In the genomic region with DNA sequence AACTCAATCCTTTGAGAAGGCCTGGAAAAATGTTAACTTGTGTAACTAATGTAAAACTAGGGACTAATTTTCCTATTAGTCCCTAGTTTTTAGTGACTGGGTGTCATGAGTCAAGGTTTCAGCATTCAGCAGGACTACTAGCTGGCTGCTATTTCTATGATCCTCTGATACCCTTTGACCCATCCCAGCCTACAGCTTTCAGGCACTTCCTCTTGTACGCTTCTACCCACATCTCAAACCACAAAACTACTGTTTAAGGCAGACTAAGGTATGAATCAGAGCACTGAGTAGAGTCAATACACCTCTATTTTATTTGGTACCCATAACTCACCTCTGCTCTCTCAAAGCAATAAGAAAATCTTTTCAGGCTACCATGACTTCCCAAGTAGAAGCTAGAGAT, we compare ENCODE assay signal across 17 cellular contexts.
DNase-seq lines count a peak whose midpoint lies in the region; ATAC-seq, FAIRE-seq and TF ChIP-seq lines count a peak whose summit lies in the region.
"Had no signal": no experiment of that assay in that cellular context is flagged by ENCODE, and none has a peak within 500 bp of the region (broad histone marks: within the 10 kb centered on the region; RNA-seq: fewer than 3 reads in every experiment).

No MANE protein-coding gene starts in this region.

- CTCF ChIA-PET in Calu3 (lab: Charles Lee): interaction anchor here (0.7 kb wide), 1 partner anchor 1037 kb away, joined by 3 read pairs; no protein-coding TSS in a partner anchor

- FAIRE-seq in astrocyte (lab: Jason Lieb, UNC): no peak

- ATAC-seq in activated T-cell treated with anti-CD3 and anti-CD28 coated beads, Interleukin-2, amount 50 U/mL, for 72 hours (replicated peaks in 1 of 2): no peak

- H3K79me2 ChIP-seq in MM.1S (ENCODE audit: low read length) (no peaks in the 10 kb centered on the region), astrocyte (ENCODE audit: insufficient read depth, low read length) (no peaks in the 10 kb centered on the region)

- H4K20me1 ChIP-seq in MM.1S (ENCODE audit: insufficient read depth, low read length) (no peaks in the 10 kb centered on the region), astrocyte (ENCODE audit: insufficient read depth, low read length) (no peaks in the 10 kb centered on the region)

- TF ChIP-seq CTCF in Calu3 (IDR thresholded peaks at IDR 0.05; ENCODE audit: unreplicated experiment) (no peak), MM.1S (IDR thresholded peaks at IDR 0.05; ENCODE audit: low read length) (no peak), astrocyte (IDR thresholded peaks at IDR 0.05; ENCODE audit: insufficient read depth, low read depth, low read length) (no peak), tibial artery (IDR thresholded peaks at IDR 0.05) (no peak)

- H3K27me3 ChIP-seq in MM.1S (replicated peaks; ENCODE audit: insufficient read depth, low read length) (no peaks in the 10 kb centered on the region), astrocyte (ENCODE audit: insufficient read depth, low read length) (no peaks in the 10 kb centered on the region), tibial artery (no peaks in the 10 kb centered on the region)
- H3K27me3 ChIP-seq: uterus had no signal

- H3K9me3 ChIP-seq in MM.1S (replicated peaks; ENCODE audit: insufficient read depth, low read length): no peaks in the 10 kb centered on the region
- no peaks in the 10 kb centered on the region for H3K9me3 ChIP-seq in astrocyte (ENCODE audit: insufficient read depth, low read depth, low read length)
- no peaks in the 10 kb centered on the region for H3K9me3 ChIP-seq in tibial artery
- H3K9me3 ChIP-seq: Caco-2, uterus had no signal

- H3K36me3 Mint-ChIP-seq in Calu3 (ENCODE audit: insufficient read depth, unreplicated experiment) (no peaks in the 10 kb centered on the region), astrocyte (ENCODE audit: low read depth, unreplicated experiment) (no peaks in the 10 kb centered on the region)
- H3K36me3 Mint-ChIP-seq in activated T-cell treated with anti-CD3 and anti-CD28 coated beads, Interleukin-2, amount 50 U/mL, for 72 hours (ENCODE audit: insufficient read depth in 2 of 2): peaks cover 0 to 4% of the 10 kb centered on the region in 2 donors
- H3K36me3 Mint-ChIP-seq: stimulated activated naive B cell treated with anti-CD40 and anti-IgM and Interleukin-4, amounts not matched to agents 10 μg/mL and 1 μg/mL and 100 μg/mL, for 72 hours had no signal

- H3K4me2 ChIP-seq in MM.1S (ENCODE audit: low read depth, low read length) (no peak overlapping the region), astrocyte (ENCODE audit: low read length) (peak overlapping the region; percentile 34)

- H3K4me1 ChIP-seq in MM.1S (ENCODE audit: low read length) (no peaks in the 10 kb centered on the region), astrocyte (ENCODE audit: insufficient read depth, low read length) (peaks cover 7% of the 10 kb centered on the region), tibial artery (no peaks in the 10 kb centered on the region)
- H3K4me1 ChIP-seq: Caco-2, uterus had no signal

- no peak overlapping the region for H3K4me3 ChIP-seq in MM.1S (ENCODE audit: low read length)
- H3K4me3 ChIP-seq in astrocyte (ENCODE audit: insufficient read depth, low read depth, low read length): no peak overlapping the region
- H3K4me3 ChIP-seq in tibial artery: no peak overlapping the region
- H3K4me3 ChIP-seq: uterus had no signal

- no peak overlapping the region for H3K27ac ChIP-seq in MM.1S (ENCODE audit: low read length)
- no peak overlapping the region for H3K27ac ChIP-seq in astrocyte (ENCODE audit: low read depth, low read length)
- no peak overlapping the region for H3K27ac ChIP-seq in tibial artery
- H3K27ac ChIP-seq: uterus had no signal

- no peaks in the 10 kb centered on the region for H3K9me2 ChIP-seq in MM.1S (replicated peaks; ENCODE audit: insufficient read depth, low read length)

- no peak overlapping the region for H3K4me3 Mint-ChIP-seq in Calu3 (ENCODE audit: low read depth, unreplicated experiment)
- no peak overlapping the region for H3K4me3 Mint-ChIP-seq in astrocyte (ENCODE audit: unreplicated experiment)
- no peak overlapping the region for H3K4me3 Mint-ChIP-seq in activated T-cell treated with anti-CD3 and anti-CD28 coated beads, Interleukin-2, amount 50 U/mL, for 72 hours
- H3K4me3 Mint-ChIP-seq: activated T-helper 1 cell treated with anti-CD3 and anti-CD28 coated beads, Interleukin-12 subunit alpha, Interleukin-12 subunit beta, Interleukin-2, Interleukin-4 antibody, amounts not matched to agents 30 ng/mL and 10 ng/mL and 1 ng/mL, durations not matched to agents 14 hours and 24 hours and 36 hours; stimulated activated naive B cell treated with anti-CD40 and anti-IgM and Interleukin-4, amounts not matched to agents 10 μg/mL and 1 μg/mL and 100 μg/mL, for 72 hours had no signal

- H3F3A ChIP-seq in MM.1S (ENCODE audit: insufficient read depth, low read length): no peaks in the 10 kb centered on the region

- H3K27ac Mint-ChIP-seq in Calu3 (ENCODE audit: unreplicated experiment) (no peak overlapping the region), astrocyte (ENCODE audit: unreplicated experiment) (peak overlapping the region; percentile 67)
- no peak overlapping the region for H3K27ac Mint-ChIP-seq in activated T-cell treated with anti-CD3 and anti-CD28 coated beads, Interleukin-2, amount 50 U/mL, for 72 hours
- H3K27ac Mint-ChIP-seq: activated T-helper 1 cell treated with anti-CD3 and anti-CD28 coated beads, Interleukin-12 subunit alpha, Interleukin-12 subunit beta, Interleukin-2, Interleukin-4 antibody, amounts not matched to agents 30 ng/mL and 10 ng/mL and 1 ng/mL, durations not matched to agents 14 hours and 24 hours and 36 hours; stimulated activated naive B cell treated with anti-CD40 and anti-IgM and Interleukin-4, amounts not matched to agents 10 μg/mL and 1 μg/mL and 100 μg/mL, for 72 hours had no signal

- H3K4me1 Mint-ChIP-seq in Calu3 (ENCODE audit: low read depth, unreplicated experiment) (no peaks in the 10 kb centered on the region), astrocyte (ENCODE audit: low read depth, unreplicated experiment) (peaks cover 35% of the 10 kb centered on the region)
- no peaks in the 10 kb centered on the region for H3K4me1 Mint-ChIP-seq in activated T-cell treated with anti-CD3 and anti-CD28 coated beads, Interleukin-2, amount 50 U/mL, for 72 hours (ENCODE audit: low read depth)
- H3K4me1 Mint-ChIP-seq: stimulated activated naive B cell treated with anti-CD40 and anti-IgM and Interleukin-4, amounts not matched to agents 10 μg/mL and 1 μg/mL and 100 μg/mL, for 72 hours had no signal

- no peaks in the 10 kb centered on the region for H3K9me3 Mint-ChIP-seq in Calu3 (ENCODE audit: low read depth, unreplicated experiment)
- no peaks in the 10 kb centered on the region for H3K9me3 Mint-ChIP-seq in astrocyte (ENCODE audit: unreplicated experiment)
- peaks cover 8% of the 10 kb centered on the region in 2 donors for H3K9me3 Mint-ChIP-seq in activated T-cell treated with anti-CD3 and anti-CD28 coated beads, Interleukin-2, amount 50 U/mL, for 72 hours

- DNase-seq in Calu3: peak; percentile 15
- peak; percentile 25 for DNase-seq in MM.1S
- peak; percentile 85 for DNase-seq in astrocyte (ENCODE audit: low read depth)
- peak; percentile 89 for DNase-seq in islet precursor cell
- no peak for DNase-seq in activated T-cell treated with anti-CD3 and anti-CD28 coated beads, Interleukin-2, amount 50 U/mL, for 72 hours
- DNase-seq in GOT3 (lab: John Stamatoyannopoulos, UW): no peak
- DNase-seq in tibial artery: no peak
- no peak for DNase-seq in NCI-H146 treated with DMSO at 0.1 percent for 48 hours (lab: John Stamatoyannopoulos, UW; ENCODE audit: unreplicated experiment)
- DNase-seq: activated CD4-positive, alpha-beta T cell treated with anti-CD3 and anti-CD28 coated beads, Interleukin-2, amount 50 U/mL, for 48 hours; amygdala; Caco-2; midbrain; NCI-H187 treated with DMSO at 0.1 percent for 48 hours; NCI-H524 treated with DMSO at 0.1 percent for 48 hours; stimulated activated naive B cell treated with anti-CD40 and anti-IgM and Interleukin-4, amounts not matched to agents 10 μg/mL and 1 μg/mL and 100 μg/mL, for 72 hours; uterus had no signal

- intact Hi-C loops in Calu3 (cut with micrococcal nuclease; ENCODE audit: unreplicated experiment): no loop called here
- intact Hi-C loops in tibial artery (cut with DNase I; ENCODE audit: low total_unique reads): no loop called here

- H3K9ac ChIP-seq in MM.1S (ENCODE audit: low read length) (no peak overlapping the region), astrocyte (ENCODE audit: low read length) (no peak overlapping the region)

- H2AFZ ChIP-seq in MM.1S (ENCODE audit: low read length): no peak overlapping the region
- no peak overlapping the region for H2AFZ ChIP-seq in astrocyte (ENCODE audit: low read depth, low read length)

- H3K36me3 ChIP-seq in MM.1S (replicated peaks; ENCODE audit: insufficient read depth, low read length) (no peaks in the 10 kb centered on the region), astrocyte (ENCODE audit: insufficient read depth, low read length) (no peaks in the 10 kb centered on the region), tibial artery (no peaks in the 10 kb centered on the region)
- H3K36me3 ChIP-seq: uterus had no signal

- H3K27me3 Mint-ChIP-seq in Calu3 (ENCODE audit: unreplicated experiment) (no peaks in the 10 kb centered on the region), astrocyte (ENCODE audit: low read depth, unreplicated experiment) (no peaks in the 10 kb centered on the region)
- no peaks in the 10 kb centered on the region for H3K27me3 Mint-ChIP-seq in activated T-cell treated with anti-CD3 and anti-CD28 coated beads, Interleukin-2, amount 50 U/mL, for 72 hours (ENCODE audit: low read depth)
- H3K27me3 Mint-ChIP-seq: stimulated activated naive B cell treated with anti-CD40 and anti-IgM and Interleukin-4, amounts not matched to agents 10 μg/mL and 1 μg/mL and 100 μg/mL, for 72 hours had no signal

- BruUV-seq in Calu3 (replicated peaks; lab: Mats Ljungman, UMichigan): no TSS peak

Comparison
In these comparisons a context has a peak if more than half of its experiments do, and no peak if none do; other contexts are left out.
1. DNase-seq: peak in Calu3 (single experiment), MM.1S (single experiment), astrocyte (single experiment) and islet precursor cell (single experiment); none in activated T-cell treated with anti-CD3 and anti-CD28 coated beads, Interleukin-2, amount 50 U/mL, for 72 hours (0 of 2), GOT3 (single experiment), tibial artery (0 of 2) and NCI-H146 treated with DMSO at 0.1 percent for 48 hours (single experiment).